Comparison of ENCODE assay signal across 1 cellular context in the genomic region with DNA sequence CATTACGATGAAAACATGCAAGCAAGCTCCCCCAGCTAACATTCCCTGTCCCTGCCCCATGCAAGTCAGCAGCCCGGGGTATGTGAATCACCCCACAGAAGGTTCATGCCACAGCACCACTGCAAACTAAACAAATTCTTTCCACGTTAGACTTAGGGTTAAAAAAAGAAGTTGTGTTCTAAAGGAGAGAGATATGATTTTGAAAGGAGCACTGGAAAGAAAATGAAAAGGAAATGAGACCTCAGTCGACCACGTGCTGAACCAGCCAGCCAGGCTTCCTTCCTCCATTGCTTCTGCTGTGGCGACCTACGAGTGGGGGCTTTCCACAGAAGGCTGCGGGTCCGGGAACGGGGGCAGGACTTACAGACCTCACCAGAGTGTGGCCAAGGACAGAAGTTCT.
TF ChIP-seq lines count a peak whose summit lies in the region.

No MANE protein-coding gene starts in this region.

TF ChIP-seq in HepG2, 621 proteins besides CTCF, POLR2A, EP300 and RAD21 (continued from another document):
- TF ChIP-seq LRRFIP1 (CRISPR knock-in tag; conservative IDR thresholded peaks at IDR 0.05) (no peak), YY1 (IDR thresholded peaks at IDR 0.05; ENCODE audit: insufficient read depth, insufficient replicate concordance, low read depth, low read length) (no peak), NBN (conservative IDR thresholded peaks at IDR 0.05) (no peak), ZNF563 (CRISPR knock-in tag; IDR thresholded peaks at IDR 0.05) (no peak), ZNF331 (CRISPR knock-in tag; IDR thresholded peaks at IDR 0.05) (no peak), ZNF383 (CRISPR knock-in tag; IDR thresholded peaks at IDR 0.05; ENCODE audit: borderline replicate concordance) (no peak), ZNF251 (CRISPR knock-in tag; IDR thresholded peaks at IDR 0.05) (no peak), SUZ12 (IDR thresholded peaks at IDR 0.05; ENCODE audit: low read depth, low read length) (no peak), KLF13 (CRISPR knock-in tag; IDR thresholded peaks at IDR 0.05) (no peak)
- TF ChIP-seq, protein P1, sequence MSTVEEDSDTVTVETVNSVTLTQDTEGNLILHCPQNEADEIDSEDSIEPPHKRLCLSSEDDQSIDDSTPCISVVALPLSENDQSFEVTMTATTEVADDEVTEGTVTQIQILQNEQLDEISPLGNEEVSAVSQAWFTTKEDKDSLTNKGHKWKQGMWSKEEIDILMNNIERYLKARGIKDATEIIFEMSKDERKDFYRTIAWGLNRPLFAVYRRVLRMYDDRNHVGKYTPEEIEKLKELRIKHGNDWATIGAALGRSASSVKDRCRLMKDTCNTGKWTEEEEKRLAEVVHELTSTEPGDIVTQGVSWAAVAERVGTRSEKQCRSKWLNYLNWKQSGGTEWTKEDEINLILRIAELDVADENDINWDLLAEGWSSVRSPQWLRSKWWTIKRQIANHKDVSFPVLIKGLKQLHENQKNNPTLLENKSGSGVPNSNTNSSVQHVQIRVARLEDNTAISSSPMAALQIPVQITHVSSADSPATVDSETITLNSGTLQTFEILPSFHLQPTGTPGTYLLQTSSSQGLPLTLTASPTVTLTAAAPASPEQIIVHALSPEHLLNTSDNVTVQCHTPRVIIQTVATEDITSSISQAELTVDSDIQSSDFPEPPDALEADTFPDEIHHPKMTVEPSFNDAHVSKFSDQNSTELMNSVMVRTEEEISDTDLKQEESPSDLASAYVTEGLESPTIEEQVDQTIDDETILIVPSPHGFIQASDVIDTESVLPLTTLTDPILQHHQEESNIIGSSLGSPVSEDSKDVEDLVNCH (CRISPR knock-in tag; IDR thresholded peaks at IDR 0.05), result no peak
